ENCODE assay signal across 19 cellular contexts in the genomic region with DNA sequence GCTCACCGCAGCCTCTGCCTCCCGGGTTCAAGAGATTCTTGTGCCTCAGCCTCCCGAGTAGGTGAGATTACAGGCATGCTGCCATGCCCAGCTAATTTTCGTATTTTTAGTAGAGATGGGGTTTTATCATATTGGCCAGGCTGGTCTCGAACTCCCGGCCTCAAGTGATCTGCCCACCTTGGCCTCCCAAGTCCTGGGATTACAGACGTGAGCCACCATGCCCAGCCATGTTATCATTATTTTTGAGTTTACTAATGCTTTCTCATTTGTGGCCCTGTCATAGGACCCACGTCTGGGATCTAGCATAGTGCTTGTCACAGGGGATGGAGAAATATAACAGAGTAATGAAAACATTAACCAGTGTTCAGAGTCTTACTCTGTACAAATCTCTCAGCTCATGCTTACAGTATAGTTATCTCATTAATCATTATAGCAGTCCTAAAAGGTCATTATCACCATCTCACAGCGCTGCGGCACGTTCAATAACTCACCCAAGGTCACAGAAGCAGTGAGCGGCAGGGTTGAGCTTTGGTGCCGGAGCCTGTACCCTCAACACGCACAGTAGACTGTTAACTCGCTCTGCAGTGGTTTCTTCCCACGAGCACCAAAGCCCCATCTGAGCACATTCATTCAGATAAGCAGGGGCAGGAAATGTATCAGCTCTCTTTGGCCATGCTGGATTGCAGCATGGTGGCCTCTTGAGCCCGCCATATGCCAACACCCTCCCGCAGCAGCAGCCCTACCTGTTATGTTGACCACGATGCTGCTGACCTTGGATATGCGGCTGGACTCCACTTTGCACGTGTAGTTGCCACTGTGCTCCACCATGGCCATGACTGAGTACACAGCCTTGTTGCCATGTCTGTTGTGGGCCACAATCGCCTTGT. TPM values are rescaled to one million over a fixed set of nuclear protein-coding genes. Genes with fewer than 3 reads are reported as not detected.
DNase-seq lines count a peak whose midpoint lies in the region; ATAC-seq and TF ChIP-seq lines count a peak whose summit lies in the region.
"Had no signal": no experiment of that assay in that cellular context is flagged by ENCODE, and none has a peak within 500 bp of the region (broad histone marks: within the 10 kb centered on the region; RNA-seq: fewer than 3 reads in every experiment).

No MANE protein-coding gene starts in this region.

- DNase-seq in CD8-positive, alpha-beta T cell: no peak
- DNase-seq in activated CD8-positive, alpha-beta T cell treated with anti-CD3 and anti-CD28 coated beads for 36 hours: no peak
- no peak for DNase-seq in endothelial cell (ENCODE audit: low spot score)
- no peak for DNase-seq in natural killer cell treated with Interleukin-12 subunit alpha and Interleukin-12 subunit beta and Interleukin-15 and Interleukin-18, amount 100 ng/mL, for 72 hours (ENCODE audit: low spot score)
- DNase-seq in stimulated activated CD4-positive, alpha-beta T cell treated with anti-CD3 and anti-CD28 coated beads, Interleukin-12 subunit alpha, Interleukin-12 subunit beta, amount 100 ng/mL, for 4 hours: no peak
- no peak for DNase-seq in DMS153 treated with DMSO at 0.1 percent for 48 hours (lab: John Stamatoyannopoulos, UW; ENCODE audit: unreplicated experiment)
- DNase-seq: Calu3; CD4-positive, alpha-beta memory T cell; H7; HFFc6; NCI-H1417; NCI-H187; NCI-H2107; NCI-H510A; NCI-H774 had no signal

- no peak overlapping the region for H3K4me3 Mint-ChIP-seq in CD8-positive, alpha-beta T cell
- no peak overlapping the region for H3K4me3 Mint-ChIP-seq in activated CD8-positive, alpha-beta T cell treated with anti-CD3 and anti-CD28 coated beads for 36 hours
- H3K4me3 Mint-ChIP-seq in endothelial cell (ENCODE audit: unreplicated experiment): peak overlapping the region; percentile 29
- no peak overlapping the region for H3K4me3 Mint-ChIP-seq in natural killer cell treated with Interleukin-12 subunit alpha and Interleukin-12 subunit beta and Interleukin-15 and Interleukin-18, amount 100 ng/mL, for 72 hours
- H3K4me3 Mint-ChIP-seq: CD4-positive, alpha-beta memory T cell; HFFc6 had no signal

- CTCF ChIA-PET in CD8-positive, alpha-beta T cell (lab: Charles Lee): no interaction called here
- CTCF ChIA-PET in activated CD8-positive, alpha-beta T cell treated with anti-CD3 and anti-CD28 coated beads for 36 hours (lab: Charles Lee): interaction anchor here (1.3 kb wide), 2 partner anchors 49 to 51 kb away, joined by 3 to 4 read pairs; no protein-coding TSS in a partner anchor

- H3K4me1 Mint-ChIP-seq in CD8-positive, alpha-beta T cell (ENCODE audit: low read depth): peaks cover 30% of the 10 kb centered on the region
- peaks cover 23% of the 10 kb centered on the region for H3K4me1 Mint-ChIP-seq in activated CD8-positive, alpha-beta T cell treated with anti-CD3 and anti-CD28 coated beads for 36 hours (ENCODE audit: low read depth)
- peaks cover under 1% of the 10 kb centered on the region for H3K4me1 Mint-ChIP-seq in endothelial cell (ENCODE audit: unreplicated experiment)
- peaks cover 5 to 15% of the 10 kb centered on the region in 2 donors for H3K4me1 Mint-ChIP-seq in natural killer cell treated with Interleukin-12 subunit alpha and Interleukin-12 subunit beta and Interleukin-15 and Interleukin-18, amount 100 ng/mL, for 72 hours (ENCODE audit: low read depth in 2 of 2)
- H3K4me1 Mint-ChIP-seq: CD4-positive, alpha-beta memory T cell had no signal

- no peaks in the 10 kb centered on the region for H3K9me3 ChIP-seq in CD8-positive, alpha-beta T cell (ENCODE audit: low read length)
- H3K9me3 ChIP-seq: A549 had no signal

- H3K27me3 Mint-ChIP-seq in CD8-positive, alpha-beta T cell (ENCODE audit: low read depth): no peaks in the 10 kb centered on the region
- H3K27me3 Mint-ChIP-seq in activated CD8-positive, alpha-beta T cell treated with anti-CD3 and anti-CD28 coated beads for 36 hours: no peaks in the 10 kb centered on the region
- peaks cover 4% of the 10 kb centered on the region for H3K27me3 Mint-ChIP-seq in endothelial cell (ENCODE audit: unreplicated experiment)
- no peaks in the 10 kb centered on the region for H3K27me3 Mint-ChIP-seq in natural killer cell treated with Interleukin-12 subunit alpha and Interleukin-12 subunit beta and Interleukin-15 and Interleukin-18, amount 100 ng/mL, for 72 hours

- peak overlapping the region; percentile 78 for H3K27ac Mint-ChIP-seq in CD8-positive, alpha-beta T cell
- H3K27ac Mint-ChIP-seq in activated CD8-positive, alpha-beta T cell treated with anti-CD3 and anti-CD28 coated beads for 36 hours: peak overlapping the region; percentile 70
- peak overlapping the region; percentile 36 for H3K27ac Mint-ChIP-seq in endothelial cell (ENCODE audit: unreplicated experiment)
- H3K27ac Mint-ChIP-seq in natural killer cell treated with Interleukin-12 subunit alpha and Interleukin-12 subunit beta and Interleukin-15 and Interleukin-18, amount 100 ng/mL, for 72 hours: peak overlapping the region in 1 of 2 donors; percentile 57
- H3K27ac Mint-ChIP-seq: HFFc6 had no signal

- H3K27ac ChIP-seq in CD8-positive, alpha-beta T cell (ENCODE audit: low read depth, low read length): no peak overlapping the region
- H3K27ac ChIP-seq: A549, KMS-11 had no signal

- H3K4me3 ChIP-seq in CD8-positive, alpha-beta T cell (ENCODE audit: low read depth, low read length): no peak overlapping the region
- H3K4me3 ChIP-seq: A549 had no signal

- peaks cover 63% of the 10 kb centered on the region for H3K36me3 Mint-ChIP-seq in CD8-positive, alpha-beta T cell
- H3K36me3 Mint-ChIP-seq in activated CD8-positive, alpha-beta T cell treated with anti-CD3 and anti-CD28 coated beads for 36 hours (ENCODE audit: low read depth): peaks cover 35% of the 10 kb centered on the region
- H3K36me3 Mint-ChIP-seq in endothelial cell (ENCODE audit: low read depth, unreplicated experiment): peaks cover 46% of the 10 kb centered on the region
- no peaks in the 10 kb centered on the region for H3K36me3 Mint-ChIP-seq in natural killer cell treated with Interleukin-12 subunit alpha and Interleukin-12 subunit beta and Interleukin-15 and Interleukin-18, amount 100 ng/mL, for 72 hours
- H3K36me3 Mint-ChIP-seq: CD4-positive, alpha-beta memory T cell had no signal

- intact Hi-C loops in CD8-positive, alpha-beta T cell (cut with DNase I, micrococcal nuclease): loop anchor here in 1 of 2 experiments (2.0 kb wide), 1 partner anchor 20 kb away; no protein-coding TSS in a partner anchor
- intact Hi-C loops in activated CD8-positive, alpha-beta T cell treated with anti-CD3 and anti-CD28 coated beads for 36 hours (cut with micrococcal nuclease): no loop called here

- no peaks in the 10 kb centered on the region for H3K27me3 ChIP-seq in CD8-positive, alpha-beta T cell (ENCODE audit: insufficient read depth, low read length)

- peaks cover 21% of the 10 kb centered on the region for H3K36me3 ChIP-seq in CD8-positive, alpha-beta T cell (ENCODE audit: insufficient read depth, low read length)

- H3K9me3 Mint-ChIP-seq in CD8-positive, alpha-beta T cell: no peaks in the 10 kb centered on the region
- no peaks in the 10 kb centered on the region for H3K9me3 Mint-ChIP-seq in activated CD8-positive, alpha-beta T cell treated with anti-CD3 and anti-CD28 coated beads for 36 hours
- no peaks in the 10 kb centered on the region for H3K9me3 Mint-ChIP-seq in endothelial cell (ENCODE audit: unreplicated experiment)
- H3K9me3 Mint-ChIP-seq in natural killer cell treated with Interleukin-12 subunit alpha and Interleukin-12 subunit beta and Interleukin-15 and Interleukin-18, amount 100 ng/mL, for 72 hours: no peaks in the 10 kb centered on the region
- H3K9me3 Mint-ChIP-seq: CD4-positive, alpha-beta memory T cell; HFFc6 had no signal

- peaks cover 9% of the 10 kb centered on the region for H3K4me1 ChIP-seq in CD8-positive, alpha-beta T cell (ENCODE audit: insufficient read depth, low read length)
- H3K4me1 ChIP-seq: A549 had no signal

- ATAC-seq in CD8-positive, alpha-beta T cell: peak; percentile 26
- peak; percentile 60 for ATAC-seq in activated CD8-positive, alpha-beta T cell treated with anti-CD3 and anti-CD28 coated beads for 36 hours
- peak; percentile 67 for ATAC-seq in natural killer cell treated with Interleukin-12 subunit alpha and Interleukin-12 subunit beta and Interleukin-15 and Interleukin-18, amount 100 ng/mL, for 72 hours
- ATAC-seq in HG02840 (IDR thresholded peaks at IDR 0.05; ENCODE audit: low FRiP score, unreplicated experiment) (no peak), GM19023 (IDR thresholded peaks at IDR 0.05; ENCODE audit: unreplicated experiment) (no peak)

- POLR2A ChIA-PET in CD8-positive, alpha-beta T cell (lab: Charles Lee): interaction anchor here (2.1 kb wide), 1 partner anchor 11 kb away, joined by 4 read pairs; no protein-coding TSS in a partner anchor
- POLR2A ChIA-PET in activated CD8-positive, alpha-beta T cell treated with anti-CD3 and anti-CD28 coated beads for 36 hours (lab: Charles Lee): interaction anchor here (0.6 to 1.2 kb wide), 4 partner anchors 9 to 33 kb away, joined by 3 to 7 read pairs (median 4); no protein-coding TSS in a partner anchor

- TF ChIP-seq CTCF in CD8-positive, alpha-beta T cell (IDR thresholded peaks at IDR 0.05): no peak
- no peak for TF ChIP-seq CTCF in activated CD8-positive, alpha-beta T cell treated with anti-CD3 and anti-CD28 coated beads for 36 hours (IDR thresholded peaks at IDR 0.05)
- TF ChIP-seq CTCF in endothelial cell (IDR thresholded peaks at IDR 0.05; ENCODE audit: unreplicated experiment): no peak

RNA-seq across cellular contexts. Expression of gene PECAM1, which starts 21.4 kb away (rescaled TPM):
- total RNA-seq in CD8-positive, alpha-beta T cell: 10 to 100 TPM; 64.3 to 70.6 TPM
- total RNA-seq in activated CD8-positive, alpha-beta T cell treated with anti-CD3 and anti-CD28 coated beads for 36 hours: 10 to 100 TPM; 58.2 to 64.4 TPM
- total RNA-seq in endothelial cell (ENCODE audit: unreplicated experiment): 844 TPM
- total RNA-seq in natural killer cell treated with Interleukin-12 subunit alpha and Interleukin-12 subunit beta and Interleukin-15 and Interleukin-18, amount 100 ng/mL, for 72 hours: 10 to 100 TPM in 1 of 2 donors, 1 to 10 TPM in 1; 8.1 to 17.1 TPM
- total RNA-seq: Calu3 had no signal

Comparison
In these comparisons a context has a peak if more than half of its experiments do, and no peak if none do; other contexts are left out.
1. ATAC-seq: peak in CD8-positive, alpha-beta T cell (single experiment), activated CD8-positive, alpha-beta T cell treated with anti-CD3 and anti-CD28 coated beads for 36 hours (single experiment) and natural killer cell treated with Interleukin-12 subunit alpha and Interleukin-12 subunit beta and Interleukin-15 and Interleukin-18, amount 100 ng/mL, for 72 hours (2 of 2); none in HG02840 (single experiment) and GM19023 (single experiment).
2. RNA of gene PECAM1, which starts 21.4 kb away (total RNA-seq): 844 TPM in endothelial cell (single experiment); 64.3 to 70.6 TPM in CD8-positive, alpha-beta T cell, 58.2 to 64.4 TPM in activated CD8-positive, alpha-beta T cell treated with anti-CD3 and anti-CD28 coated beads for 36 hours and 8.1 to 17.1 TPM in natural killer cell treated with Interleukin-12 subunit alpha and Interleukin-12 subunit beta and Interleukin-15 and Interleukin-18, amount 100 ng/mL, for 72 hours; every median in the first group is over 10 times any median in the second.